ENCODE assay signal across 30 cellular contexts in genomic region chr3:30550246-30550645, GRCh38. TPM values are rescaled to one million over a fixed set of nuclear protein-coding genes. Genes with fewer than 3 reads are reported as not detected.
DNase-seq lines count a peak whose midpoint lies in the region; ATAC-seq and TF ChIP-seq lines count a peak whose summit lies in the region.
"Had no signal": no experiment of that assay in that cellular context is flagged by ENCODE, and none has a peak within 500 bp of the region (broad histone marks: within the 10 kb centered on the region; RNA-seq: fewer than 3 reads in every experiment).

No MANE protein-coding gene starts in this region.

- H3K36me3 ChIP-seq in mesodermal cell (ENCODE audit: control insufficient read depth, insufficient read depth, low read length) (no peaks in the 10 kb centered on the region), BE2C (no peaks in the 10 kb centered on the region), prostate gland (no peaks in the 10 kb centered on the region)
- H3K36me3 ChIP-seq: BLaER1 treated with 17β-estradiol and CSF1 and Interleukin-3, amounts not matched to agents 10 nM and 100 nM; pancreas; upper lobe of left lung had no signal

- H3K4me3 ChIP-seq in mesodermal cell (ENCODE audit: extremely low read depth, insufficient read depth, low read length, poor library complexity, severe bottlenecking): no peak overlapping the region
- H3K4me3 ChIP-seq in BE2C (ENCODE audit: low read depth, low read length): no peak overlapping the region
- no peak overlapping the region for H3K4me3 ChIP-seq in prostate gland
- H3K4me3 ChIP-seq in dorsolateral prefrontal cortex: no peak overlapping the region
- H3K4me3 ChIP-seq: BLaER1 treated with 17β-estradiol and CSF1 and Interleukin-3, amounts not matched to agents 10 nM and 100 nM; pancreas; upper lobe of left lung had no signal

- peak; percentile 30 for DNase-seq in ELF-1 (ENCODE audit: low read depth, low spot score)
- DNase-seq in WTC11 (ENCODE audit: low spot score): no peak
- DNase-seq in endothelial cell (ENCODE audit: low spot score): no peak
- DNase-seq in BE2C: no peak
- DNase-seq in erythroblast (lab: John Stamatoyannopoulos, UW): no peak
- no peak for DNase-seq in prostate gland (ENCODE audit: low spot score)
- no peak for DNase-seq in dorsolateral prefrontal cortex
- DNase-seq: ACHN; activated CD4-positive, alpha-beta T cell treated with anti-CD3 and anti-CD28 coated beads for 48 hours; activated naive CD4-positive, alpha-beta T cell; activated T-cell treated with anti-CD3 and anti-CD28 coated beads, Interleukin-2, amount 50 U/mL, for 24 hours; DND-41; HFFc6; hypothalamus; NCI-H1694; NCI-H2171; NCI-H524; nephron progenitor cell; pancreas; Right ventricle myocardium superior; stimulated activated CD4-positive, alpha-beta T cell treated with anti-CD3 and anti-CD28 coated beads, Interleukin-12 subunit alpha, Interleukin-12 subunit beta, amount 100 ng/mL, for 4 hours; stimulated activated CD4-positive, alpha-beta T cell treated with anti-CD3 and anti-CD28 coated beads, Interleukin-4, amount 100 ng/mL, for 24 hours; substantia nigra; upper lobe of left lung had no signal

- POLR2A ChIA-PET in WTC11 (lab: Charles Lee): no interaction called here

- TF ChIP-seq CTCF in WTC11 (IDR thresholded peaks at IDR 0.05) (no peak), endothelial cell (IDR thresholded peaks at IDR 0.05; ENCODE audit: unreplicated experiment) (no peak), BE2C (IDR thresholded peaks at IDR 0.05; ENCODE audit: low read depth, low read length) (no peak), prostate gland (IDR thresholded peaks at IDR 0.05) (no peak), dorsolateral prefrontal cortex (IDR thresholded peaks at IDR 0.05 in 54 of 56, conservative IDR thresholded peaks at IDR 0.05 in 2 of 56; ENCODE audit: low read depth in 1 of 56, partially characterized antibody in 56 of 56) (no peak)

- H3K27ac ChIP-seq in mesodermal cell (ENCODE audit: low read depth, low read length, severe bottlenecking): peak overlapping the region; percentile 46
- H3K27ac ChIP-seq in prostate gland: no peak overlapping the region
- H3K27ac ChIP-seq in dorsolateral prefrontal cortex: no peak overlapping the region
- H3K27ac ChIP-seq: BLaER1 treated with 17β-estradiol and CSF1 and Interleukin-3, amounts not matched to agents 10 nM and 100 nM; pancreas; VCaP had no signal

- H3K9me3 ChIP-seq in mesodermal cell (ENCODE audit: control insufficient read depth, low read length) (no peaks in the 10 kb centered on the region), BE2C (no peaks in the 10 kb centered on the region), prostate gland (no peaks in the 10 kb centered on the region)
- H3K9me3 ChIP-seq: pancreas, upper lobe of left lung had no signal

- TF ChIP-seq POLR2A in erythroblast (IDR thresholded peaks at IDR 0.05; ENCODE audit: low read length) (no peak), prostate gland (IDR thresholded peaks at IDR 0.05) (no peak)

- H3K27me3 Mint-ChIP-seq in WTC11 (ENCODE audit: low read depth) (no peaks in the 10 kb centered on the region), endothelial cell (ENCODE audit: unreplicated experiment) (peaks cover 4% of the 10 kb centered on the region)
- H3K27me3 Mint-ChIP-seq: activated T-cell treated with anti-CD3 and anti-CD28 coated beads, Interleukin-2, amount 50 U/mL, for 24 hours had no signal

- H3K27me3 ChIP-seq in BE2C: no peaks in the 10 kb centered on the region
- no peaks in the 10 kb centered on the region for H3K27me3 ChIP-seq in prostate gland (replicated peaks; ENCODE audit: insufficient read depth)
- H3K27me3 ChIP-seq in dorsolateral prefrontal cortex: no peaks in the 10 kb centered on the region
- H3K27me3 ChIP-seq: BLaER1 treated with 17β-estradiol and CSF1 and Interleukin-3, amounts not matched to agents 10 nM and 100 nM; pancreas; upper lobe of left lung had no signal

- H3K9me3 Mint-ChIP-seq in WTC11: peaks cover 22% of the 10 kb centered on the region
- H3K9me3 Mint-ChIP-seq in endothelial cell (ENCODE audit: unreplicated experiment): no peaks in the 10 kb centered on the region
- H3K9me3 Mint-ChIP-seq: nephron progenitor cell; stimulated activated effector memory CD8-positive, alpha-beta T cell treated with anti-CD3 and anti-CD28 coated beads, Interleukin-12 subunit alpha, Interleukin-12 subunit beta, amount 100 ng/mL, for 72 hours; T-helper 2 cell treated with Interferon-gamma antibody and Interleukin-4, amounts not matched to agents 5 μg/mL and 100 μg/mL, for 36 hours had no signal

- H3K4me3 Mint-ChIP-seq in WTC11 (no peak overlapping the region), endothelial cell (ENCODE audit: unreplicated experiment) (no peak overlapping the region)
- H3K4me3 Mint-ChIP-seq: activated T-cell treated with anti-CD3 and anti-CD28 coated beads, Interleukin-2, amount 50 U/mL, for 24 hours; brain; HFFc6; nephron progenitor cell; stimulated activated effector memory CD8-positive, alpha-beta T cell treated with anti-CD3 and anti-CD28 coated beads, Interleukin-12 subunit alpha, Interleukin-12 subunit beta, amount 100 ng/mL, for 72 hours; T-helper 2 cell treated with Interferon-gamma antibody and Interleukin-4, amounts not matched to agents 5 μg/mL and 100 μg/mL, for 36 hours had no signal

- CTCF ChIA-PET in WTC11 (lab: Charles Lee): no interaction called here

- H3K27ac Mint-ChIP-seq in WTC11 (peak overlapping the region; percentile 80), endothelial cell (ENCODE audit: unreplicated experiment) (peak overlapping the region; percentile 93)
- H3K27ac Mint-ChIP-seq: activated T-cell treated with anti-CD3 and anti-CD28 coated beads, Interleukin-2, amount 50 U/mL, for 24 hours; brain; HFFc6; nephron progenitor cell; stimulated activated effector memory CD8-positive, alpha-beta T cell treated with anti-CD3 and anti-CD28 coated beads, Interleukin-12 subunit alpha, Interleukin-12 subunit beta, amount 100 ng/mL, for 72 hours; T-helper 2 cell treated with Interferon-gamma antibody and Interleukin-4, amounts not matched to agents 5 μg/mL and 100 μg/mL, for 36 hours had no signal

- no peak for ATAC-seq in WTC11
- ATAC-seq: stimulated activated effector memory CD8-positive, alpha-beta T cell treated with anti-CD3 and anti-CD28 coated beads, Interleukin-12 subunit alpha, Interleukin-12 subunit beta, amount 100 ng/mL, for 72 hours had no signal

- H3K4me1 ChIP-seq in mesodermal cell (ENCODE audit: control insufficient read depth, insufficient read depth, low read length, poor library complexity, severe bottlenecking): peaks cover 3% of the 10 kb centered on the region
- no peaks in the 10 kb centered on the region for H3K4me1 ChIP-seq in BE2C
- H3K4me1 ChIP-seq in prostate gland (replicated peaks): no peaks in the 10 kb centered on the region
- H3K4me1 ChIP-seq: pancreas had no signal

- H3K36me3 Mint-ChIP-seq in WTC11 (peaks cover 14% of the 10 kb centered on the region), endothelial cell (ENCODE audit: low read depth, unreplicated experiment) (no peaks in the 10 kb centered on the region)
- H3K36me3 Mint-ChIP-seq: brain; stimulated activated effector memory CD8-positive, alpha-beta T cell treated with anti-CD3 and anti-CD28 coated beads, Interleukin-12 subunit alpha, Interleukin-12 subunit beta, amount 100 ng/mL, for 72 hours had no signal

- H3K4me1 Mint-ChIP-seq in WTC11: peaks cover 64% of the 10 kb centered on the region
- peaks cover 40% of the 10 kb centered on the region for H3K4me1 Mint-ChIP-seq in endothelial cell (ENCODE audit: unreplicated experiment)
- H3K4me1 Mint-ChIP-seq: brain had no signal

- intact Hi-C loops in prostate gland (cut with DNase I) (no loop called here), dorsolateral prefrontal cortex (cut with DNase I) (no loop called here)

TF ChIP-seq in WTC11, 78 proteins besides CTCF, POLR2A, EP300 and RAD21 (continues in another document):
- TF ChIP-seq ELF4 (CRISPR knock-in tag; IDR thresholded peaks at IDR 0.05; ENCODE audit: low read depth) (no peak), ZBTB43 (CRISPR knock-in tag; IDR thresholded peaks at IDR 0.05) (no peak), IRF2 (CRISPR knock-in tag; IDR thresholded peaks at IDR 0.05; ENCODE audit: borderline replicate concordance, low read depth) (no peak), CBFB (CRISPR knock-in tag; IDR thresholded peaks at IDR 0.05; ENCODE audit: low read depth) (no peak)

RNA-seq across cellular contexts. Expression of gene TGFBR2, which starts 56.2 kb away (rescaled TPM):
- 6.7 to 9.6 TPM (median 7.7 TPM) in 3 replicates for total RNA-seq in WTC11 (2021)
- 68.7 TPM for total RNA-seq in endothelial cell (ENCODE audit: unreplicated experiment)
- 19.4 TPM for polyA plus RNA-seq in mesodermal cell (2013, experiment 1 of 2)
- 18.8 TPM for polyA plus RNA-seq in mesodermal cell (2013, experiment 2 of 2)
- polyA plus RNA-seq in BE2C (2012; ENCODE audit: insufficient read depth, insufficient read length, low read depth): 2.3 TPM
- 10 to 100 TPM; 53.0 to 69.6 TPM for total RNA-seq in prostate gland
- 10 to 100 TPM in 113 of 120 experiments, 1 to 10 TPM in 7; 6.9 to 41.8 (median 15.9) TPM for total RNA-seq in dorsolateral prefrontal cortex
